1 cellular context compared by ENCODE assay signal in genomic region chr10:12482586-12482985, GRCh38.
TF ChIP-seq lines count a peak whose summit lies in the region.

No MANE protein-coding gene starts in this region.

TF ChIP-seq in IMR-90, 13 proteins besides CTCF, POLR2A, EP300 and RAD21 (continued from another document):
- TF ChIP-seq SMC3 (IDR thresholded peaks at IDR 0.05; ENCODE audit: low read depth, low read length) (no peak), MXI1 (IDR thresholded peaks at IDR 0.05; ENCODE audit: borderline replicate concordance, low read depth, low read length) (no peak), FOS (IDR thresholded peaks at IDR 0.05; ENCODE audit: low read depth, low read length) (no peak), BHLHE40 (IDR thresholded peaks at IDR 0.05; ENCODE audit: low read depth, low read length) (no peak), RFX5 (IDR thresholded peaks at IDR 0.05; ENCODE audit: low read depth, low read length) (no peak)
